In genomic region chr2:112886291-112886690, GRCh38 we compare ENCODE assay signal across 12 cellular contexts. TPM values are rescaled to one million over a fixed set of nuclear protein-coding genes. Genes with fewer than 3 reads are reported as not detected.
"Had no signal": no experiment of that assay in that cellular context is flagged by ENCODE, and none has a peak within 500 bp of the region (broad histone marks: within the 10 kb centered on the region; RNA-seq: fewer than 3 reads in every experiment).

No MANE protein-coding gene starts in this region.

- H3K4me1 ChIP-seq: HAP-1 had no signal

- DNase-seq: GM23248, GOT3, H7, HFFc6, KBM-7 had no signal

- H3K9ac ChIP-seq: GM23248, KMS-11 had no signal

- H3K4me2 ChIP-seq: KMS-11 had no signal

- H3K4me3 ChIP-seq: GM23248, HAP-1 had no signal

- H3K27ac ChIP-seq: GM23248, HL-60, KMS-11 had no signal

- ATAC-seq: HCT116, HepG2 had no signal

- H3K9me3 ChIP-seq: HAP-1 had no signal

- H3K36me3 ChIP-seq: HAP-1 had no signal

RNA-seq across cellular contexts. Expression of gene IL37, which starts 24.7 kb away (rescaled TPM):
- total RNA-seq: GM23248, H4, HepG2, HFFc6, HT1080 had no signal
- polyA plus RNA-seq: GM23248, HepG2 had no signal

RNA-seq across cellular contexts. Expression of gene IL1B, which starts 49.7 kb away (rescaled TPM):
- total RNA-seq: H4, H7, HepG2 had no signal
